In the genomic region with DNA sequence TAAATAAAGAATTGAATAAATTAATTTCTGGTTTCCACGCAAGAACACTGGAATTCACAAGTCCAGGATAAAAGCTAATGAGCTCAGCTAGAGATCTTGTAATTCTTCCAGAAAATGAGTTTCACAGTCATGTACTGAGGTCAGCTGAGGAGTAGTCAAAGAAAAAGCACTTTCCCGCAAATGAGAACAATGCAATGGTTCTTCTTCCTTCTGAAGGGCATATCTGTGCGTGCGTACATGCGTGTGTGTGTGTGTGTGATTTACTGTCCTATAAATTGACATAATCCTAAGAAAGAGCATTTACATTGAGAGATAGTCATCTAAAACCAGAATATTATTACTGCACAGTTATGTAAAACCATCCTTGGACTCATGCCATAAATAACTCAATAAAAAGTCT, we compare ENCODE assay signal across 17 cellular contexts.
"Had no signal": no experiment of that assay in that cellular context is flagged by ENCODE, and none has a peak within 500 bp of the region (broad histone marks: within the 10 kb centered on the region; RNA-seq: fewer than 3 reads in every experiment).

No MANE protein-coding gene starts in this region.

- H3K27me3 ChIP-seq: MG63 had no signal

- H3K27ac ChIP-seq: RWPE1 had no signal

- H3K36me3 ChIP-seq: MG63 had no signal

- ATAC-seq: Panc1 had no signal

- DNase-seq: KBM-7, MG63, NCI-H1092, NCI-H1105 treated with DMSO at 0.1 percent for 48 hours, NCI-H1417 treated with DMSO at 0.1 percent for 48 hours, NCI-H146, NCI-H1694 treated with DMSO at 0.1 percent for 48 hours, NCI-H1930, NCI-H2081, NCI-H2107, NCI-H2227 treated with DMSO at 0.1 percent for 48 hours, NCI-H524, NCI-H526 treated with DMSO at 0.1 percent for 48 hours, NCI-H748 treated with DMSO at 0.1 percent for 48 hours, SHP77 had no signal

- H3K4me3 ChIP-seq: MG63 had no signal

- H3K9me3 ChIP-seq: MG63 had no signal
